ENCODE assay signal across 22 cellular contexts in the genomic region with DNA sequence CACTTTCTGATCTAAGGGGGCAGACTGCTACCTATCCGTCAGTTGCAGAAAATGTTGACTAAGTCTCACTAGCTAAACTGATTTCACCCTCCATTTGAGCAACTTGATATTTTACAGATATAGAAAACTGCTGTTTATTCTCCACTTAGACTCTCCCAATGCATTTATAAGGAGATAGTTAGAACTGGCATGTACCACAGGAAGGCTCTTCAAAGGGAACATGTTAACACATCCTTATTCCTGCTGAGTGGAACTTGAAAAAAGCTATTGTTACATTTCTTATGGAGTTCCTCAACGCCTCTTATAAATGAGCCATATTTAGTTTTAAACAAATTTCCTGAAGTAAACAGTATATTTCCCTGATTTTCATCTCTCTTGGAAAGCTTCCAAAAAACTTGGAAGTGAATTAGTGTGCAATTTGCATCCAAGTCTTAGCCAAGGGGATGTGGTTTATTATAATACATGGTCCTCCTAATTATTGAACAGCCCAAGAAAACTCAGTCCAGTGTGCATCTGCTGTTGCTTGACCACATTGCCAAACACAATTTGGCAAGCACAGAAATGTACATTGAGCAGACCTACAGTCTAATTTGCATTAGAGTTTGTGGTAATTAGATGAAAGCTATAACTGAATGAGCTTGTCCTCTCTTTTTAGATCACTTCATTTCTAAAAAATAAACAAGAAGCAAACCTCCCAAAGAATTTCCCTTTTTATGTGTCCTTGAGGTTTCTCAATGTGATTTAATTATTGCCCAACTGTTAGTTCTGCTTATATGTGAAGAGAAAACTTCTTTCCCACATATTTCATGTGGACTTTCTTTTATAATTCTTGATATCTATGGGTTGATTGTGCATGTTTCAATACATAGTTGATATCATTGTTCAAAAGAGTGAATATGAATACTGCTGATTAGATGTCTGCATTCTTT.
DNase-seq lines count a peak whose midpoint lies in the region; ATAC-seq, FAIRE-seq and TF ChIP-seq lines count a peak whose summit lies in the region.
"Had no signal": no experiment of that assay in that cellular context is flagged by ENCODE, and none has a peak within 500 bp of the region (broad histone marks: within the 10 kb centered on the region; RNA-seq: fewer than 3 reads in every experiment).

No MANE protein-coding gene starts in this region.

- TF ChIP-seq RAD21 in HepG2 (CRISPR knock-in tag; IDR thresholded peaks at IDR 0.05) = no peak

- H3K4me1 ChIP-seq in HepG2 (ENCODE audit: insufficient read depth, low read length) = no peaks in the 10 kb centered on the region
- peaks cover 0 to 7% (median 0%) of the 10 kb centered on the region in 3 donors for H3K4me1 ChIP-seq in esophagus squamous epithelium
- H3K4me1 ChIP-seq: BLaER1, body of pancreas, gastrocnemius medialis, transverse colon had no signal

- no peaks in the 10 kb centered on the region for H3K9me3 Mint-ChIP-seq in HFFc6

- H3K9ac ChIP-seq in HepG2 (ENCODE audit: insufficient read depth, low read depth, low read length) = no peak overlapping the region
- H3K9ac ChIP-seq: BLaER1 had no signal

- POLR2A ChIA-PET in HepG2 (lab: Yijun Ruan, JAX) = no interaction called here

- no peak for ATAC-seq in HepG2
- ATAC-seq: activated CD4-positive, CD25-positive, alpha-beta regulatory T cell treated with anti-CD3 and anti-CD28 coated beads, Interleukin-2, amount 50 U/mL, for 24 hours; body of pancreas; gastrocnemius medialis; natural killer cell treated with Interleukin-12 subunit alpha and Interleukin-12 subunit beta and Interleukin-15 and Interleukin-18, amount 100 ng/mL, for 72 hours; stimulated activated naive CD8-positive, alpha-beta T cell treated with anti-CD3 and anti-CD28 coated beads, Interleukin-15, amount 100 ng/mL, for 72 hours had no signal

- no peaks in the 10 kb centered on the region; the same call in 1 of the 2 replicates for H3K4me1 Mint-ChIP-seq in HFFc6 (ENCODE audit: low read depth)
- H3K4me1 Mint-ChIP-seq: activated naive CD4-positive, alpha-beta T cell treated with anti-CD3 and anti-CD28 coated beads, Interleukin-2, amount 50 U/mL, for 24 hours; stimulated activated naive CD8-positive, alpha-beta T cell treated with anti-CD3 and anti-CD28 coated beads, Interleukin-15, amount 100 ng/mL, for 72 hours had no signal

- H3K4me3 Mint-ChIP-seq in HFFc6 = no peak overlapping the region
- H3K4me3 Mint-ChIP-seq: activated naive CD4-positive, alpha-beta T cell treated with anti-CD3 and anti-CD28 coated beads, Interleukin-2, amount 50 U/mL, for 24 hours; natural killer cell treated with Interleukin-12 subunit alpha and Interleukin-12 subunit beta and Interleukin-15 and Interleukin-18, amount 100 ng/mL, for 72 hours; stimulated activated naive CD8-positive, alpha-beta T cell treated with anti-CD3 and anti-CD28 coated beads, Interleukin-15, amount 100 ng/mL, for 72 hours had no signal

- H3K27ac Mint-ChIP-seq in HFFc6 = no peak overlapping the region
- H3K27ac Mint-ChIP-seq: activated naive CD4-positive, alpha-beta T cell treated with anti-CD3 and anti-CD28 coated beads, Interleukin-2, amount 50 U/mL, for 24 hours; natural killer cell treated with Interleukin-12 subunit alpha and Interleukin-12 subunit beta and Interleukin-15 and Interleukin-18, amount 100 ng/mL, for 72 hours; stimulated activated naive CD8-positive, alpha-beta T cell treated with anti-CD3 and anti-CD28 coated beads, Interleukin-15, amount 100 ng/mL, for 72 hours had no signal

- H4K20me1 ChIP-seq in HepG2 (ENCODE audit: insufficient read depth, low read length) = no peaks in the 10 kb centered on the region
- H4K20me1 ChIP-seq: BLaER1 had no signal

- H3K36me3 ChIP-seq in HepG2 (replicated peaks in 1 of 2; ENCODE audit: control insufficient read depth in 1 of 2, insufficient read depth in 2 of 2, low read length in 2 of 2) (no peaks in the 10 kb centered on the region), esophagus squamous epithelium (no peaks in the 10 kb centered on the region)
- H3K36me3 ChIP-seq: BLaER1, gastrocnemius medialis, transverse colon had no signal

- TF ChIP-seq CTCF in HepG2 (CRISPR knock-in tag; IDR thresholded peaks at IDR 0.05) (no peak), HFFc6 (IDR thresholded peaks at IDR 0.05) (no peak), esophagus squamous epithelium (IDR thresholded peaks at IDR 0.05) (no peak)

- CTCF ChIA-PET in HepG2 (lab: Yijun Ruan, JAX; ENCODE audit: low intra/inter-chr PET ratio, low total read pairs) = no interaction called here

- no peak overlapping the region for H3K4me3 ChIP-seq in HepG2 (replicated peaks in 1 of 3; ENCODE audit: insufficient read depth in 1 of 3, low read depth in 2 of 3, low read length in 3 of 3)
- H3K4me3 ChIP-seq in esophagus squamous epithelium = no peak overlapping the region
- H3K4me3 ChIP-seq: BLaER1, body of pancreas, gastrocnemius medialis, transverse colon had no signal

- H3K27me3 ChIP-seq in HepG2 (ENCODE audit: control insufficient read depth in 1 of 2, insufficient read depth in 2 of 2, low read length in 2 of 2) (no peaks in the 10 kb centered on the region), esophagus squamous epithelium (no peaks in the 10 kb centered on the region)
- H3K27me3 ChIP-seq: BLaER1, body of pancreas, gastrocnemius medialis, transverse colon had no signal

- H3K4me2 ChIP-seq in HepG2 (ENCODE audit: low read depth, low read length) = no peak overlapping the region
- H3K4me2 ChIP-seq: BLaER1 had no signal

- no peaks in the 10 kb centered on the region for H3K79me2 ChIP-seq in HepG2 (ENCODE audit: insufficient read depth, low read length)

- H3K9me3 ChIP-seq in HepG2 (ENCODE audit: low read length) = no peaks in the 10 kb centered on the region
- H3K9me3 ChIP-seq in esophagus squamous epithelium = no peaks in the 10 kb centered on the region
- H3K9me3 ChIP-seq: BLaER1, body of pancreas, gastrocnemius medialis, transverse colon had no signal

- no peaks in the 10 kb centered on the region for H3K36me3 Mint-ChIP-seq in HFFc6 (ENCODE audit: low read depth)
- H3K36me3 Mint-ChIP-seq: activated naive CD4-positive, alpha-beta T cell treated with anti-CD3 and anti-CD28 coated beads, Interleukin-2, amount 50 U/mL, for 24 hours had no signal

- H2AFZ ChIP-seq in HepG2 (ENCODE audit: low read length) = no peak overlapping the region

- intact Hi-C loops in HepG2 (cut with micrococcal nuclease; ENCODE audit: unreplicated experiment) = no loop called here
- intact Hi-C loops in esophagus squamous epithelium (cut with DNase I) = no loop called here

- 0% methylated on average over 2 of the region's 2 CpGs for WGBS in HepG2 (ENCODE audit: low lambda C conversion rate)
- WGBS in esophagus squamous epithelium, 2 donors = 62 to 65% methylated on average over 2 of the region's 2 CpGs

- TF ChIP-seq POLR2A in H54 (IDR thresholded peaks at IDR 0.05; ENCODE audit: low read depth, low read length) = no peak
- no peak for TF ChIP-seq POLR2A in HepG2 (IDR thresholded peaks at IDR 0.05; ENCODE audit: insufficient read depth in 1 of 2, low read depth in 2 of 2, low read length in 2 of 2)
- no peak for TF ChIP-seq POLR2A in esophagus squamous epithelium (IDR thresholded peaks at IDR 0.05)

- no peaks in the 10 kb centered on the region for H3K27me3 Mint-ChIP-seq in HFFc6 (ENCODE audit: insufficient read depth)
- H3K27me3 Mint-ChIP-seq: stimulated activated naive CD8-positive, alpha-beta T cell treated with anti-CD3 and anti-CD28 coated beads, Interleukin-15, amount 100 ng/mL, for 72 hours had no signal

- DNase-seq in H54 (ENCODE audit: insufficient read length, low spot score) (no peak), NCI-H526 (lab: John Stamatoyannopoulos, UW) (peak; percentile 1 to 19), astrocyte of the hippocampus (ENCODE audit: low read depth, low spot score) (peak; percentile 51), HepG2 (ENCODE audit: low spot score) (no peak), medulla oblongata (ENCODE audit: extremely low spot score) (no peak), HFFc6 (no peak), esophagus squamous epithelium (lab: John Stamatoyannopoulos, UW) (no peak)
- DNase-seq: activated T-cell treated with anti-CD3 and anti-CD28 coated beads, Interleukin-2, amount 50 U/mL, for 48 hours; body of pancreas; gastrocnemius medialis; GOT3; NCI-H187; posterior cingulate gyrus; SHP77; stimulated activated naive CD8-positive, alpha-beta T cell treated with anti-CD3 and anti-CD28 coated beads, Interleukin-15, amount 100 ng/mL, for 72 hours; transverse colon had no signal

- no peak for TF ChIP-seq EP300 in HepG2 (IDR thresholded peaks at IDR 0.05; ENCODE audit: low read depth in 2 of 2, low read length in 2 of 2)
- no peak for TF ChIP-seq EP300 in HepG2 (CRISPR knock-in tag; IDR thresholded peaks at IDR 0.05; ENCODE audit: borderline replicate concordance)

- H3K27ac ChIP-seq in HepG2 (ENCODE audit: extremely low read length, insufficient read depth, low read length) (no peak overlapping the region), esophagus squamous epithelium (no peak overlapping the region)
- H3K27ac ChIP-seq: BLaER1, body of pancreas, gastrocnemius medialis, transverse colon had no signal

- no TSS peak for BruUV-seq in HepG2 (replicated peaks; lab: Mats Ljungman, UMichigan)

- in situ Hi-C loops in HepG2 (cut with HindIII; ENCODE audit: extremely low pct_ligation_motif_present, low pct_unique_long_range_greater_than_20kb) = no loop called here

- FAIRE-seq in H54 (lab: Jason Lieb, UNC) = peak; percentile 6
- FAIRE-seq in HepG2 (lab: Jason Lieb, UNC) = no peak
- FAIRE-seq: colon, D721Med had no signal

TF ChIP-seq in HepG2, 621 proteins besides CTCF, POLR2A, EP300 and RAD21:
- TF ChIP-seq NAIF1 (CRISPR knock-in tag; IDR thresholded peaks at IDR 0.05; ENCODE audit: borderline replicate concordance) = no peak
- TF ChIP-seq CEBPB (IDR thresholded peaks at IDR 0.05; ENCODE audit: borderline replicate concordance, low read depth, low read length) = 0 out of 2 replicates have a peak, but pooled peaks have one; percentile 10
TF ChIP-seq in HepG2: peak in this region for 1.

Comparison
In these comparisons a context has a peak if more than half of its experiments do, and no peak if none do; other contexts are left out.
1. DNase-seq: peak in NCI-H526 (2 of 2) and astrocyte of the hippocampus (single experiment); none in H54 (single experiment), HepG2 (single experiment), medulla oblongata (single experiment), HFFc6 (single experiment) and esophagus squamous epithelium (single experiment).